18 cellular contexts compared by ENCODE assay signal in the genomic region with DNA sequence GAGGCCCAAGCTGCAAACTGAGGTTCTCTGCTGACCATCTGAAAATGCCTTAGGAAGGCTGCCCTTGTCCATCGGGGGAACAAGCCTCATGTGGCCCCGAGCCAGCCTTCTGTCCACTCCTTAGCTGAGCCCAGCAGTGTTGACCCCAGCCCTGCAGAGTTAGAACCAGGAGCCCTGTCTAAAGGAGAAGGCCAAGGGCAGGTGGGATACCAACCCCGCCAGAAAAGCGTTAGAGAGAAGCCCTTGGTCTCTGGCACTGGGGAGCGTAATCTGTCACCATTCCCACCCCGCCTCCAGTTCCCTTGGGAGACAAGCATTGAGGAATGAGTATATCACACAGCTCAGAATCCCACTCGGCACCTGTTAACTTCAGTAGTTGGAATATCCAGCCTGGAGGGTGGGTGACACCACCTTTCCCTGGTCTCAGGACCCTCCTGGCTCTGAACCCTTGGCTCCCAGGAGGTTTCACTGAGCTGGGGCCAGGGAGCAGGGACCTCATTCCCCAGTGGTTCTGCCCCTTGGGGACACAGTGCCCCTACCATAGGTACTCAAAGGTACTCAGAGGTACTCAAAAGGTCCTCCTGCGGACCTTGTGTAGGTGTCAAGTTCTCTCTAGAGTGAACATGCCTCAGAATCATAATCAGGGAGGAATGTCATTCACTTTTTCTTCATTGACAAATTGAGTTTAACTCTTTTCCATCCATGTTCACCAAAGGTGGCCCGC. TPM values are rescaled to one million over a fixed set of nuclear protein-coding genes. Genes with fewer than 3 reads are reported as not detected.
A peak's percentile ranks its signal among the peaks of the same experiment; 100 is the strongest.
DNase-seq lines count a peak whose midpoint lies in the region; ATAC-seq and TF ChIP-seq lines count a peak whose summit lies in the region.
"Had no signal": no experiment of that assay in that cellular context is flagged by ENCODE, and none has a peak within 500 bp of the region (broad histone marks: within the 10 kb centered on the region; RNA-seq: fewer than 3 reads in every experiment).

No MANE protein-coding gene starts in this region.

- peaks cover 3% of the 10 kb centered on the region for H3K79me1 ChIP-seq in neuronal stem cell (ENCODE audit: low read depth, low read length)

- TF ChIP-seq CTCF in left ventricle myocardium inferior (IDR thresholded peaks at IDR 0.05; ENCODE audit: borderline replicate concordance) (no peak), gastroesophageal sphincter (IDR thresholded peaks at IDR 0.05) (no peak), vagina (IDR thresholded peaks at IDR 0.05) (no peak)

- no peak overlapping the region for H3K18ac ChIP-seq in neuronal stem cell (ENCODE audit: low read length)

- H3K36me3 ChIP-seq in left ventricle myocardium inferior (peaks cover 82% of the 10 kb centered on the region), gastroesophageal sphincter (peaks cover 0 to 61% of the 10 kb centered on the region in 2 donors), rectal smooth muscle tissue (ENCODE audit: control insufficient read depth, insufficient read depth, low read length) (peaks cover 56% of the 10 kb centered on the region), vagina (peaks cover 3 to 68% of the 10 kb centered on the region in 2 donors), neuronal stem cell (replicated peaks in 1 of 2; ENCODE audit: control insufficient read depth in 2 of 2, insufficient read depth in 2 of 2, low read length in 2 of 2) (peaks cover 57 to 75% of the 10 kb centered on the region in 2 donors)

- no peak overlapping the region for H2AFZ ChIP-seq in neuronal stem cell (ENCODE audit: low read length)

- no peak overlapping the region for H3K14ac ChIP-seq in neuronal stem cell (ENCODE audit: low read length)

- TF ChIP-seq EP300 in gastroesophageal sphincter (IDR thresholded peaks at IDR 0.05), result no peak

- H3K4me2 ChIP-seq in neuronal stem cell (ENCODE audit: insufficient read depth, low read length, poor library complexity, severe bottlenecking), result no peak overlapping the region

- no peak overlapping the region for H2AK5ac ChIP-seq in neuronal stem cell (ENCODE audit: low read depth, low read length)

- peak overlapping the region; percentile 78 for H3K27ac ChIP-seq in left ventricle myocardium inferior (replicated peaks)
- H3K27ac ChIP-seq in gastroesophageal sphincter, result peak overlapping the region in 3 of 4 donors; percentile 77 to 83 (median 80)
- peak overlapping the region; percentile 64 for H3K27ac ChIP-seq in rectal smooth muscle tissue (ENCODE audit: low read depth, low read length)
- H3K27ac ChIP-seq in vagina, result peak overlapping the region; percentile 74
- no peak overlapping the region for H3K27ac ChIP-seq in neuronal stem cell (replicated peaks; ENCODE audit: low read length)
- H3K27ac ChIP-seq: suprapubic skin had no signal

- no peak overlapping the region for H2BK120ac ChIP-seq in neuronal stem cell (ENCODE audit: low read depth, low read length)

- H3K9ac ChIP-seq in rectal smooth muscle tissue (ENCODE audit: low read length) (no peak overlapping the region), neuronal stem cell (ENCODE audit: low read depth, low read length, poor library complexity) (no peak overlapping the region)

- peaks cover 79% of the 10 kb centered on the region for H3K4me1 ChIP-seq in left ventricle myocardium inferior
- peaks cover 0 to 77% (median 12%) of the 10 kb centered on the region in 3 donors for H3K4me1 ChIP-seq in gastroesophageal sphincter
- peaks cover 18% of the 10 kb centered on the region for H3K4me1 ChIP-seq in rectal smooth muscle tissue (ENCODE audit: control insufficient read depth, insufficient read depth, low read length)
- H3K4me1 ChIP-seq in vagina, result peaks cover 64% of the 10 kb centered on the region
- H3K4me1 ChIP-seq in neuronal stem cell (ENCODE audit: control insufficient read depth in 2 of 2, insufficient read depth in 1 of 2, low read depth in 1 of 2, low read length in 2 of 2), result no peaks in the 10 kb centered on the region

- H3K9me3 ChIP-seq in left ventricle myocardium inferior (replicated peaks) (peaks cover 11% of the 10 kb centered on the region), gastroesophageal sphincter (peaks cover 0 to 9% (median 0%) of the 10 kb centered on the region in 3 donors), vagina (no peaks in the 10 kb centered on the region), neuronal stem cell (replicated peaks in 1 of 2; ENCODE audit: control insufficient read depth in 2 of 2, insufficient read depth in 1 of 2, low read depth in 1 of 2, low read length in 2 of 2) (peaks cover 0 to 6% of the 10 kb centered on the region in 2 donors)
- H3K9me3 ChIP-seq: mucosa of descending colon, suprapubic skin had no signal

- H3K4me3 ChIP-seq in left ventricle myocardium inferior (peak overlapping the region; percentile 31), gastroesophageal sphincter (no peak overlapping the region), rectal smooth muscle tissue (ENCODE audit: low read length) (no peak overlapping the region), vagina (no peak overlapping the region), neuronal stem cell (ENCODE audit: low read length in 2 of 2) (no peak overlapping the region)
- H3K4me3 ChIP-seq: mucosa of descending colon, suprapubic skin had no signal

- TF ChIP-seq POLR2A in gastroesophageal sphincter (IDR thresholded peaks at IDR 0.05) (no peak), vagina (IDR thresholded peaks at IDR 0.05) (no peak)

- no peak overlapping the region for H2BK15ac ChIP-seq in neuronal stem cell (ENCODE audit: low read length)

- H3K23ac ChIP-seq in neuronal stem cell (ENCODE audit: low read depth, low read length, poor library complexity), result no peak overlapping the region

- H4K91ac ChIP-seq in neuronal stem cell (ENCODE audit: low read depth, low read length, poor library complexity), result no peak overlapping the region

- DNase-seq in left ventricle myocardium inferior (no peak), left ventricle myocardium superior (no peak), vagina (ENCODE audit: extremely low spot score in 2 of 2) (peak in 1 of 2 donors; percentile 72), midbrain (lab: John Stamatoyannopoulos, UW) (no peak), neuronal stem cell (ENCODE audit: low spot score) (no peak)
- DNase-seq in stimulated activated CD4-positive, alpha-beta T cell treated with anti-CD3 and anti-CD28 coated beads, Interleukin-4, amount 100 ng/mL, for 4 hours, result no peak
- DNase-seq: activated CD4-positive, alpha-beta T cell treated with anti-CD3 and anti-CD28 coated beads, Interleukin-2, amount 10 ng/mL, durations not matched to agents 7 days and 5 days; activated naive CD8-positive, alpha-beta T cell treated with anti-CD3 and anti-CD28 coated beads, Interleukin-2, amount 10 ng/mL, durations not matched to agents 7 days and 5 days; activated T-cell treated with anti-CD3 and anti-CD28 coated beads for 4 hours; caudate nucleus; CD4-positive, alpha-beta memory T cell; NCI-H146; NCI-H446 had no signal

- H3K27me3 ChIP-seq in left ventricle myocardium inferior (ENCODE audit: low read depth) (no peaks in the 10 kb centered on the region), gastroesophageal sphincter (no peaks in the 10 kb centered on the region), rectal smooth muscle tissue (ENCODE audit: control insufficient read depth, insufficient read depth, low read length) (no peaks in the 10 kb centered on the region), vagina (no peaks in the 10 kb centered on the region), neuronal stem cell (ENCODE audit: control insufficient read depth in 3 of 3, insufficient read depth in 3 of 3, low read depth in 1 of 3, low read length in 3 of 3) (peaks cover 0 to 2% (median 0%) of the 10 kb centered on the region in 3 experiments)
- H3K27me3 ChIP-seq: suprapubic skin had no signal

- no peak overlapping the region for H4K8ac ChIP-seq in neuronal stem cell (ENCODE audit: low read depth, low read length)

- H2BK5ac ChIP-seq in neuronal stem cell (ENCODE audit: low read length), result no peak overlapping the region

- ATAC-seq in left ventricle myocardium superior (no peak), gastroesophageal sphincter (no peak)
- ATAC-seq: SK-N-SH treated with all-trans-retinoic acid at 6 μM for 48 hours had no signal

- no peak overlapping the region for H3K4ac ChIP-seq in neuronal stem cell (ENCODE audit: low read length)

- no peak overlapping the region for H2BK12ac ChIP-seq in neuronal stem cell (ENCODE audit: low read length)

- 100% methylated on average over 1 of the region's 9 CpGs; no CpG with 5 or more reads in 1 of the 2 donors for WGBS in gastroesophageal sphincter (ENCODE audit: low coverage in 1 of 2), 2 donors
- WGBS in neuronal stem cell (ENCODE audit: extremely low coverage in 2 of 2, insufficient read length in 2 of 2, insufficient replicate concordance in 1 of 2), 2 donors, result no CpG with 5 or more reads among the region's 9 CpGs

- intact Hi-C loops in left ventricle myocardium inferior (cut with micrococcal nuclease), result no loop called here
- intact Hi-C loops in left ventricle myocardium superior (cut with micrococcal nuclease), result no loop called here
- intact Hi-C loops in vagina (cut with DNase I), result no loop called here

RNA-seq across cellular contexts. Expression of gene ETS2, which starts 16.4 kb away (rescaled TPM):
- total RNA-seq in left ventricle myocardium inferior (40.9 TPM), left ventricle myocardium superior (43.8 TPM), gastroesophageal sphincter (100 to 1,000 TPM in 1 of 4 donors, 10 to 100 TPM in 3; 50.9 to 169 (median 63.5) TPM), vagina (134 TPM)
- 16.6 TPM for polyA plus RNA-seq in neuronal stem cell (2013, experiment 1 of 2)
- polyA plus RNA-seq in neuronal stem cell (2013, experiment 2 of 2), result 16.6 TPM
